29 cellular contexts compared by ENCODE assay signal in the genomic region with DNA sequence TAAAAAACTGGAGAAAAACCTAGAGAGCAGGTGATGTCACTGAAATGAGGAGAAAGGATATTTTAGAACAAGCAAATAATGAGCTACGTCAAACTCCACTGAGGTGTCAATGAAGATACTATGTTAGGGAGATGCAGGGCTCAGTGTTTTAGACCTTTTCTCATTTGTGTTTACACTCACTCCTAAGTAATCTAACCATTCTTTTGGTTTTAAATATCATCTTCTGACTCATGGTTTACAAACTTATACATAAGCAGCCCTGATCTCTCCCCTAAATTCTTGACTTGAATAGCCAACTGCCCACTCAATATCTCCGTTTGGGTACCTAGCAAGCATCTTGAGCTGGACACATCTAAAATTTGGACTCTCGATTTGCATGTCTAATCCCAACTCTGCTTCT.
DNase-seq lines count a peak whose midpoint lies in the region; ATAC-seq and TF ChIP-seq lines count a peak whose summit lies in the region.
"Had no signal": no experiment of that assay in that cellular context is flagged by ENCODE, and none has a peak within 500 bp of the region (broad histone marks: within the 10 kb centered on the region; RNA-seq: fewer than 3 reads in every experiment).

No MANE protein-coding gene starts in this region.

- DNase-seq in NCI-H69 (lab: John Stamatoyannopoulos, UW) = peak; percentile 66
- DNase-seq in PC-3 = peak; percentile 64
- no peak for DNase-seq in right cardiac atrium
- DNase-seq: 8988T; ACHN; AML-193; BE2C; C1 segment of cervical spinal cord; Caco-2; Calu3; CD4-positive, alpha-beta memory T cell; CD4-positive, alpha-beta T cell; CD4-positive, CD25-positive, alpha-beta regulatory T cell; CD8-positive, alpha-beta memory T cell; CD8-positive, alpha-beta T cell; COR-L47; DMS 273 treated with DMSO at 0.1 percent for 48 hours; DMS153; DMS53; DMS79; DMS79 treated with DMSO at 0.1 percent for 48 hours; DND-41; EL had no signal

- no peaks in the 10 kb centered on the region for H3K9me2 ChIP-seq in PC-3 (replicated peaks; ENCODE audit: low read length)

- CTCF ChIA-PET in PC-3 (lab: Charles Lee) = interaction anchor here (0.7 kb wide), 1 partner anchor 68 kb away, joined by 3 read pairs; no protein-coding TSS in a partner anchor

- H3K27ac ChIP-seq in PC-3 (ENCODE audit: low read length) (peak overlapping the region; percentile 18), right cardiac atrium (ENCODE audit: low read length) (no peak overlapping the region)
- H3K27ac ChIP-seq: 22Rv1; A549; BLaER1; BLaER1 treated with 17β-estradiol and CSF1 and Interleukin-3, amounts not matched to agents 10 nM and 100 nM; C4-2B had no signal

- no peaks in the 10 kb centered on the region for H3K27me3 ChIP-seq in PC-3 (ENCODE audit: low read length)
- H3K27me3 ChIP-seq in right cardiac atrium (ENCODE audit: control insufficient read depth, insufficient read depth) = no peaks in the 10 kb centered on the region
- H3K27me3 ChIP-seq: BE2C; BLaER1; BLaER1 treated with 17β-estradiol and CSF1 and Interleukin-3, amounts not matched to agents 10 nM and 100 nM had no signal

- POLR2A ChIA-PET in PC-3 (lab: Charles Lee; ENCODE audit: unreplicated experiment) = no interaction called here

- H3K4me3 ChIP-seq in PC-3 (ENCODE audit: low read length) (no peak overlapping the region), right cardiac atrium (ENCODE audit: low read length) (no peak overlapping the region)
- H3K4me3 ChIP-seq: A549; BLaER1; BLaER1 treated with 17β-estradiol and CSF1 and Interleukin-3, amounts not matched to agents 10 nM and 100 nM had no signal

- WGBS in right cardiac atrium = 79% methylated on average over 3 of the region's 3 CpGs

- ATAC-seq in PC-3 (peak; percentile 54), HG03460 (IDR thresholded peaks at IDR 0.05; ENCODE audit: unreplicated experiment) (no peak), right cardiac atrium (no peak)
- ATAC-seq: A549; CD8-positive, alpha-beta T cell had no signal

- no TSS peak for BruUV-seq in PC-3 (replicated peaks; lab: Mats Ljungman, UMichigan)

- no peak overlapping the region for H2AFZ ChIP-seq in PC-3 (ENCODE audit: low read length)

- H3F3A ChIP-seq in PC-3 (ENCODE audit: low read length, unreplicated experiment) = no peaks in the 10 kb centered on the region

- H3K79me2 ChIP-seq in PC-3 (ENCODE audit: low read length) = no peaks in the 10 kb centered on the region

- TF ChIP-seq CTCF in PC-3 (conservative IDR thresholded peaks at IDR 0.05; ENCODE audit: low read depth, low read length) = no peak

- no peaks in the 10 kb centered on the region for H3K9me3 ChIP-seq in PC-3 (ENCODE audit: low read length)
- H3K9me3 ChIP-seq in right cardiac atrium (ENCODE audit: control insufficient read depth, low read length) = no peaks in the 10 kb centered on the region
- H3K9me3 ChIP-seq: A549, BE2C had no signal

- H3K4me1 ChIP-seq in PC-3 (ENCODE audit: insufficient read depth, low read length) (peaks cover 43% of the 10 kb centered on the region), right cardiac atrium (ENCODE audit: control insufficient read depth, insufficient read depth, low read length) (no peaks in the 10 kb centered on the region)
- H3K4me1 ChIP-seq: A549; BE2C; BLaER1; BLaER1 treated with 17β-estradiol and CSF1 and Interleukin-3, amounts not matched to agents 10 nM and 100 nM; Caco-2 had no signal

- H4K20me1 ChIP-seq in PC-3 (ENCODE audit: low read length) = no peaks in the 10 kb centered on the region
- H4K20me1 ChIP-seq: BLaER1; BLaER1 treated with 17β-estradiol and CSF1 and Interleukin-3, amounts not matched to agents 10 nM and 100 nM had no signal

- peak overlapping the region; percentile 24 for H3K4me2 ChIP-seq in PC-3 (ENCODE audit: low read length)
- H3K4me2 ChIP-seq: A549; BLaER1; BLaER1 treated with 17β-estradiol and CSF1 and Interleukin-3, amounts not matched to agents 10 nM and 100 nM had no signal

- no peak overlapping the region for H3K9ac ChIP-seq in PC-3 (ENCODE audit: low read length)
- H3K9ac ChIP-seq: BLaER1; BLaER1 treated with 17β-estradiol and CSF1 and Interleukin-3, amounts not matched to agents 10 nM and 100 nM had no signal

- intact Hi-C loops in PC-3 (cut with micrococcal nuclease) = no loop called here
- intact Hi-C loops in right cardiac atrium (cut with DNase I) = no loop called here

- no peaks in the 10 kb centered on the region for H3K36me3 ChIP-seq in PC-3 (ENCODE audit: low read depth, low read length)
- H3K36me3 ChIP-seq: BE2C; BLaER1; BLaER1 treated with 17β-estradiol and CSF1 and Interleukin-3, amounts not matched to agents 10 nM and 100 nM had no signal

Comparison
In these comparisons a context has a peak if more than half of its experiments do, and no peak if none do; other contexts are left out.
1. DNase-seq: peak in NCI-H69 (single experiment) and PC-3 (single experiment); none in right cardiac atrium (0 of 3).